ENCODE assay signal across 19 cellular contexts in the genomic region with DNA sequence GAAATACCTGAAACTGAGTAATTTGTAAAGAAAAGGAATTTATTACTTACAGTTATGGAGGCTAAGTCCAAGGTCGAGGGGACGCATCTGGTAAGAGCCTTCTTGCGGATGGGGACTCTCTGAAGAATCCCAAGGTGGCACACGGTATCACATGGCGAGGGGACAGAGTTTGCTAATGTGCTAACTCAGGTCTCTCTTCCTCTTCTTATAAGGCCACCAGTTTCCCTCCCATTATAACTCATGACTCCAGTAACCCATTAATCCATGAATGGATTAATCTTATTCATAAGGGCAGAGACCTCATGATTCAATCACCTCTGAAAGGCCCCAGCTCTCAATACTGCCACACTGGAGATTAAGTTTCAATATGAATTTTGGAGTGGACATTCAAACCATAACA. TPM values are rescaled to one million over a fixed set of nuclear protein-coding genes. Genes with fewer than 3 reads are reported as not detected.
"Had no signal": no experiment of that assay in that cellular context is flagged by ENCODE, and none has a peak within 500 bp of the region (broad histone marks: within the 10 kb centered on the region; RNA-seq: fewer than 3 reads in every experiment).

No MANE protein-coding gene starts in this region.

- H3K4me1 Mint-ChIP-seq: nephron had no signal

- H3K36me3 ChIP-seq: cardiac muscle cell, gastrocnemius medialis, right atrium auricular region, thoracic aorta, WERI-Rb-1 had no signal

- H3K27me3 Mint-ChIP-seq: activated CD8-positive, alpha-beta memory T cell treated with anti-CD3 and anti-CD28 coated beads, Interleukin-2, amount 10 ng/mL, durations not matched to agents 7 days and 5 days had no signal

- DNase-seq: activated CD4-positive, alpha-beta T cell treated with anti-CD3 and anti-CD28 coated beads, Interleukin-2, amount 50 U/mL, for 1 hour; activated CD8-positive, alpha-beta memory T cell treated with anti-CD3 and anti-CD28 coated beads, Interleukin-2, amount 10 ng/mL, durations not matched to agents 7 days and 5 days; activated T-cell treated with anti-CD3 and anti-CD28 coated beads, Interleukin-2, amount 50 U/mL, for 48 hours; dorsolateral prefrontal cortex; erythroblast; gastrocnemius medialis; left colon; nucleus accumbens; posterior cingulate gyrus; small intestine; stimulated activated CD4-positive, alpha-beta T cell treated with anti-CD3 and anti-CD28 coated beads, Interleukin-4, amount 100 ng/mL, for 24 hours; T1000; WERI-Rb-1 had no signal

- H3K27me3 ChIP-seq: cardiac muscle cell, dorsolateral prefrontal cortex, gastrocnemius medialis, right atrium auricular region had no signal

- H3K4me3 ChIP-seq: cardiac muscle cell, dorsolateral prefrontal cortex, gastrocnemius medialis, right atrium auricular region, thoracic aorta had no signal

- H3K9me3 Mint-ChIP-seq: nephron had no signal

- H3K4me3 Mint-ChIP-seq: activated CD8-positive, alpha-beta memory T cell treated with anti-CD3 and anti-CD28 coated beads, Interleukin-2, amount 10 ng/mL, durations not matched to agents 7 days and 5 days; nephron had no signal

- H3K27ac Mint-ChIP-seq: nephron had no signal

- H3K4me1 ChIP-seq: gastrocnemius medialis, right atrium auricular region had no signal

- H3K9me3 ChIP-seq: gastrocnemius medialis, right atrium auricular region, thoracic aorta had no signal

- ATAC-seq: activated CD8-positive, alpha-beta memory T cell treated with anti-CD3 and anti-CD28 coated beads, Interleukin-2, amount 10 ng/mL, durations not matched to agents 7 days and 5 days; gastrocnemius medialis; left colon had no signal

- H3K27ac ChIP-seq: cardiac muscle cell, dorsolateral prefrontal cortex, gastrocnemius medialis, right atrium auricular region, thoracic aorta, WERI-Rb-1 had no signal

RNA-seq across cellular contexts. Expression of gene ZBED2, which starts 15.7 kb away (rescaled TPM):
- total RNA-seq: cardiac muscle cell, gastrocnemius medialis, left colon, SK-MEL-5, thoracic aorta, ureter had no signal
- polyA plus RNA-seq: cardiac muscle cell had no signal

RNA-seq across cellular contexts. Expression of gene CD96, which starts 37.5 kb away (rescaled TPM):
- total RNA-seq: cardiac muscle cell had no signal
- polyA plus RNA-seq: cardiac muscle cell had no signal
